ENCODE assay signal across 12 cellular contexts in the genomic region with DNA sequence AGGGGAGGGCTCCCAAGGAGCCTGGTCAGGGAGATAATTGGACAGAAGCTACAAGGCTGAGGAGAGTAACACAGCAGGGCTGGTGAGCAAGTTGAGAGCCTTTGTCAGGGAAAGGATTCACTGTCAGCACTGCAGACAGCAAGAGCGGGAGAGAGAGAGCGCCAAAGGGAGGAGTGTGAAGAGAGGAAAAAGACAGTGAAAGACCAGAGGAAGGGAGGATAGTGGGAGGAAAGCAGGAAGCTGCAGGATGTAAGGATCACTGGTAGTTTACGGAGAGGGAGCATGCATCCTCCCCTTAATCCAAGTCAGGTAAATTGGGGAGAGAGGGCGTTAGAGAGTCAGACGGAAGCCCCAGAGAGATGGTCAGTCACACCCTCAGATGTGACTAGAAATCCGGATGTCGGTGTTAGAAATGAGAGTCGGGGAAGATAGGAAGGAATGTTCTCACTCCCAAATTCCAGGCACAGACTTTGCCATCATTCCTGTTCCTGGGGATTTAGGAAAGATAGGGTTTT. TPM values are rescaled to one million over a fixed set of nuclear protein-coding genes. Genes with fewer than 3 reads are reported as not detected.
A peak's percentile ranks its signal among the peaks of the same experiment; 100 is the strongest.
DNase-seq lines count a peak whose midpoint lies in the region; ATAC-seq and TF ChIP-seq lines count a peak whose summit lies in the region.
"Had no signal": no experiment of that assay in that cellular context is flagged by ENCODE, and none has a peak within 500 bp of the region (broad histone marks: within the 10 kb centered on the region; RNA-seq: fewer than 3 reads in every experiment).

No MANE protein-coding gene starts in this region.

- TF ChIP-seq POLR2A in breast epithelium (IDR thresholded peaks at IDR 0.05): no peak
- no peak for TF ChIP-seq POLR2A in vagina (IDR thresholded peaks at IDR 0.05)

- CTCF ChIA-PET in MCF 10A (lab: Yijun Ruan, JAX): interaction anchor here (1.4 to 15.6 kb wide), 2 partner anchors 120 to 135 kb away, joined by 7 to 325 read pairs; partner anchors contain the start of gene NXPH3

- no TSS peak for BruUV-seq in MCF 10A (replicated peaks; lab: Mats Ljungman, UMichigan)

- peak overlapping the region; percentile 33 to 63 for H3K27ac ChIP-seq in breast epithelium
- peak overlapping the region; percentile 84 for H3K27ac ChIP-seq in vagina
- H3K27ac ChIP-seq: KMS-11 had no signal

- no peaks in the 10 kb centered on the region for H3K36me3 ChIP-seq in breast epithelium
- H3K36me3 ChIP-seq in vagina: no peaks in the 10 kb centered on the region
- no peaks in the 10 kb centered on the region for H3K36me3 ChIP-seq in MG63

- DNase-seq in breast epithelium (ENCODE audit: low spot score in 2 of 2) (no peak), MCF 10A (ENCODE audit: unreplicated experiment) (no peak), left cardiac atrium (no peak), nephron progenitor cell (no peak), vagina (ENCODE audit: extremely low spot score in 2 of 2) (no peak), MG63 (no peak), SW480 (ENCODE audit: low spot score) (no peak), ureter (ENCODE audit: low spot score) (no peak)
- DNase-seq: NCI-H2081; stimulated activated CD4-positive, alpha-beta T cell treated with anti-CD3 and anti-CD28 coated beads, Interleukin-4, amount 100 ng/mL, for 4 hours had no signal

- POLR2A ChIA-PET in MCF 10A (lab: Yijun Ruan, JAX): interaction anchor here (0.6 kb wide), 1 partner anchor 168 kb away, joined by 3 read pairs; no protein-coding TSS in a partner anchor

- intact Hi-C loops in breast epithelium (cut with DNase I; ENCODE audit: low total_unique reads) (no loop called here), MCF 10A (cut with micrococcal nuclease) (no loop called here), left cardiac atrium (cut with DNase I) (no loop called here), vagina (cut with DNase I) (loop anchor here (1.0 kb wide), 1 partner anchor 13 kb away; the partner anchor contains the start of gene SPOP)

- H3K4me1 Mint-ChIP-seq in MCF 10A (ENCODE audit: insufficient read depth, unreplicated experiment): peaks cover 6% of the 10 kb centered on the region
- peaks cover 29% of the 10 kb centered on the region for H3K4me1 Mint-ChIP-seq in nephron progenitor cell

- peaks cover 4% of the 10 kb centered on the region for H3K36me3 Mint-ChIP-seq in MCF 10A (ENCODE audit: insufficient read depth, unreplicated experiment)
- H3K36me3 Mint-ChIP-seq in nephron progenitor cell (ENCODE audit: low read depth): no peaks in the 10 kb centered on the region

- no peaks in the 10 kb centered on the region for H3K4me1 ChIP-seq in breast epithelium
- peaks cover 27% of the 10 kb centered on the region for H3K4me1 ChIP-seq in vagina

- H3K27me3 ChIP-seq in breast epithelium (no peaks in the 10 kb centered on the region), vagina (no peaks in the 10 kb centered on the region), MG63 (peaks cover 3% of the 10 kb centered on the region; the same call in 1 of the 2 replicates)

- H3K27ac Mint-ChIP-seq in MCF 10A (ENCODE audit: low read depth, unreplicated experiment) (no peak overlapping the region), nephron progenitor cell (peak overlapping the region; percentile 0)

- ATAC-seq in left cardiac atrium: peak; percentile 33 to 36
- ATAC-seq: esophagus mucosa had no signal

- H3K4me3 Mint-ChIP-seq in MCF 10A (ENCODE audit: unreplicated experiment) (no peak overlapping the region), nephron progenitor cell (peak overlapping the region; percentile 13)

- H3K4me3 ChIP-seq in breast epithelium (no peak overlapping the region), vagina (peak overlapping the region in 1 of 2 donors; percentile 20), MG63 (no peak overlapping the region)

- H3K27me3 Mint-ChIP-seq in MCF 10A (ENCODE audit: insufficient read depth, unreplicated experiment) (no peaks in the 10 kb centered on the region), nephron progenitor cell (ENCODE audit: low read depth, poor library complexity) (peaks cover 12% of the 10 kb centered on the region)

- H3K9me3 ChIP-seq in breast epithelium: no peaks in the 10 kb centered on the region
- no peaks in the 10 kb centered on the region for H3K9me3 ChIP-seq in vagina
- H3K9me3 ChIP-seq in MG63: no peaks in the 10 kb centered on the region

- TF ChIP-seq CTCF in breast epithelium (IDR thresholded peaks at IDR 0.05): no peak
- no peak for TF ChIP-seq CTCF in MCF 10A (IDR thresholded peaks at IDR 0.05; ENCODE audit: unreplicated experiment)
- no peak for TF ChIP-seq CTCF in nephron progenitor cell (IDR thresholded peaks at IDR 0.05)
- no peak for TF ChIP-seq CTCF in vagina (IDR thresholded peaks at IDR 0.05)

- no peaks in the 10 kb centered on the region for H3K9me3 Mint-ChIP-seq in MCF 10A (ENCODE audit: unreplicated experiment)
- H3K9me3 Mint-ChIP-seq in nephron progenitor cell: no peaks in the 10 kb centered on the region

RNA-seq across cellular contexts. Expression of gene SPOP, which starts 13.8 kb away (rescaled TPM):
- total RNA-seq in breast epithelium: 10 to 100 TPM; 48.3 to 73.8 (median 55.4) TPM
- 42.1 and 52.3 TPM in 2 replicates for total RNA-seq in MCF 10A (2022)
- 10 to 100 TPM; 60.5 to 69.5 TPM for total RNA-seq in left cardiac atrium
- 87.2 TPM for total RNA-seq in vagina
- total RNA-seq in MG63 (2014; rRNA removed; shearing (Covaris generic); ENCODE audit: low replicate concordance): 84.1 and 126 TPM in 2 replicates
- 107 TPM for total RNA-seq in ureter

RNA-seq across cellular contexts. Expression of gene SLC35B1, which starts 16.0 kb away (rescaled TPM):
- 10 to 100 TPM; 33.0 to 44.1 (median 35.7) TPM for total RNA-seq in breast epithelium
- total RNA-seq in MCF 10A (2022): 99.6 and 130 TPM in 2 replicates
- total RNA-seq in left cardiac atrium: 10 to 100 TPM; 48.8 to 78.8 TPM
- 42.0 TPM for total RNA-seq in vagina
- total RNA-seq in MG63 (2014; rRNA removed; shearing (Covaris generic); ENCODE audit: low replicate concordance): 76.6 and 87.1 TPM in 2 replicates
- total RNA-seq in ureter: 55.5 TPM
